Comparison of ENCODE assay signal across 16 cellular contexts in the genomic region with DNA sequence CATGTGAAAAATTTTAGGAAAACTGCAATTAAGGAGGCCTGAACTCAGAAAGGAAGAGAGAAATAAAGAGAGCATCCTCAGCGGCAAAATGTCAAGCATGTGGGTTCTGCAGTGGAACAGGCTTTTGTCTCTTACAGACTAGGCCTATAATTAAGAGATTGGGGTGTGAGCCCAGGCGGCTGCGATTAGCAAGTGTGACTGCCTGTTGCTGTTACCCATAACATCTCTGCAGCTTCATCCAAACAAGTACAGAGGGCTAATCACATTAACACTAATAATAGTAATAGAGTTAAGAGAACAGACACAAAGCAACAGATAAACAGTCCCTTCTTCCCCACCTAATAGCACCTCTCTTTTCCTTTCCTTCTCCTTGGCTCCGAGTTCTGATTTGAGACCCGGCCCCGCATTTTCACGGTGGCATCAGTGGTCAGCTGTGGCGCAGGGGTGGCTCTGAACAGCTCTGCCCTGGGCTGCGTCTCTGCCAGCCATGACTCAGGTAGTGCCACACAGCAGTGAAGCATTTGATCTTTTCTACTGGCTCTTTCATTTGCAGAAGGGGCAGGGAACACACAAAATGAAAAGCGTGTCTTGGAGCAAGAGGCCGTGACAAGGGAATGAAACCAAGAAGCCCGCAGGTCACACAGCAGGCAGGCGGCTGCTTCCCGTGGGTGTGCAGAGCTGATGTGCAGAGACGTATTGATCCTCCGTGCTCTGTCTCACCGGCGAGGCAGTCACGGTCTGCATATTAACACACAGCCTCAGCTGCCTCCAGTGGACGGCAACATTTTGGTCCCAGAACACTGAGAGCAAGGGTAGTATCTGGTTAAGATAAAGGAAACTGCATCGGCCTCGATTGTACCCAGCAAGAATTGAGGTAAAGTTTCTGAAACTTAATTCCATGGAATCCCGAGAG.
DNase-seq lines count a peak whose midpoint lies in the region; ATAC-seq and TF ChIP-seq lines count a peak whose summit lies in the region.
"Had no signal": no experiment of that assay in that cellular context is flagged by ENCODE, and none has a peak within 500 bp of the region (broad histone marks: within the 10 kb centered on the region; RNA-seq: fewer than 3 reads in every experiment).

No MANE protein-coding gene starts in this region.

- DNase-seq in Calu3 = peak; percentile 35
- peak; percentile 75 for DNase-seq in NCI-H82 treated with DMSO at 0.1 percent for 48 hours (lab: John Stamatoyannopoulos, UW; ENCODE audit: unreplicated experiment)
- DNase-seq in nephron progenitor cell = peak; percentile 30
- no peak for DNase-seq in NCI-H2196 (lab: John Stamatoyannopoulos, UW; ENCODE audit: unreplicated experiment)
- DNase-seq in central memory CD4-positive, alpha-beta T cell = no peak
- DNase-seq in kidney glomerular epithelial cell (lab: John Stamatoyannopoulos, UW) = no peak
- DNase-seq: activated CD4-positive, alpha-beta T cell treated with anti-CD3 and anti-CD28 coated beads for 36 hours; activated CD8-positive, alpha-beta memory T cell treated with anti-CD3 and anti-CD28 coated beads, Interleukin-2, amount 50 U/mL, for 48 hours; activated naive CD4-positive, alpha-beta T cell treated with anti-CD3 and anti-CD28 coated beads for 36 hours; hippocampal formation; Karpas-422; NCI-H345; stomach; T-helper 9 cell had no signal

- peak overlapping the region; percentile 5 for H3K27ac Mint-ChIP-seq in Calu3 (ENCODE audit: unreplicated experiment)
- H3K27ac Mint-ChIP-seq in nephron progenitor cell = peak overlapping the region; percentile 50
- H3K27ac Mint-ChIP-seq: activated CD4-positive, alpha-beta T cell treated with anti-CD3 and anti-CD28 coated beads for 36 hours; activated naive CD4-positive, alpha-beta T cell treated with anti-CD3 and anti-CD28 coated beads for 36 hours had no signal

- TF ChIP-seq CTCF in Calu3 (IDR thresholded peaks at IDR 0.05; ENCODE audit: unreplicated experiment) (no peak), nephron progenitor cell (IDR thresholded peaks at IDR 0.05) (no peak)

- CTCF ChIA-PET in Calu3 (lab: Charles Lee) = interaction anchor here (0.5 to 0.6 kb wide), 2 partner anchors 22 to 46 kb away, joined by 4 to 6 read pairs; no protein-coding TSS in a partner anchor

- H3K9me3 Mint-ChIP-seq in Calu3 (ENCODE audit: low read depth, unreplicated experiment) (no peaks in the 10 kb centered on the region), nephron progenitor cell (no peaks in the 10 kb centered on the region)
- H3K9me3 Mint-ChIP-seq: activated naive CD4-positive, alpha-beta T cell treated with anti-CD3 and anti-CD28 coated beads for 36 hours had no signal

- intact Hi-C loops in Calu3 (cut with micrococcal nuclease; ENCODE audit: unreplicated experiment) = loop anchor here (10.0 kb wide), 1 partner anchor 73 kb away; no protein-coding TSS in a partner anchor

- no peaks in the 10 kb centered on the region for H3K36me3 Mint-ChIP-seq in Calu3 (ENCODE audit: insufficient read depth, unreplicated experiment)
- no peaks in the 10 kb centered on the region for H3K36me3 Mint-ChIP-seq in nephron progenitor cell (ENCODE audit: low read depth)

- peak; percentile 40 for ATAC-seq in esophagus mucosa
- ATAC-seq in HG03469 (IDR thresholded peaks at IDR 0.05; ENCODE audit: unreplicated experiment) = no peak
- ATAC-seq: activated CD4-positive, alpha-beta T cell treated with anti-CD3 and anti-CD28 coated beads for 36 hours had no signal

- H3K4me3 Mint-ChIP-seq in Calu3 (ENCODE audit: low read depth, unreplicated experiment) (peak overlapping the region; percentile 58), nephron progenitor cell (no peak overlapping the region)
- H3K4me3 Mint-ChIP-seq: activated CD4-positive, alpha-beta T cell treated with anti-CD3 and anti-CD28 coated beads for 36 hours; activated naive CD4-positive, alpha-beta T cell treated with anti-CD3 and anti-CD28 coated beads for 36 hours had no signal

- H3K27me3 Mint-ChIP-seq in Calu3 (ENCODE audit: unreplicated experiment) = no peaks in the 10 kb centered on the region
- H3K27me3 Mint-ChIP-seq in nephron progenitor cell (ENCODE audit: low read depth, poor library complexity) = peaks cover 6% of the 10 kb centered on the region
- H3K27me3 Mint-ChIP-seq: activated CD4-positive, alpha-beta T cell treated with anti-CD3 and anti-CD28 coated beads for 36 hours had no signal

- BruUV-seq in Calu3 (replicated peaks; lab: Mats Ljungman, UMichigan) = no TSS peak

- peaks cover 10% of the 10 kb centered on the region for H3K4me1 Mint-ChIP-seq in Calu3 (ENCODE audit: low read depth, unreplicated experiment)
- peaks cover 33% of the 10 kb centered on the region for H3K4me1 Mint-ChIP-seq in nephron progenitor cell

Comparison
In these comparisons a context has a peak if more than half of its experiments do, and no peak if none do; other contexts are left out.
1. DNase-seq: peak in Calu3 (single experiment), NCI-H82 treated with DMSO at 0.1 percent for 48 hours (single experiment) and nephron progenitor cell (single experiment); none in NCI-H2196 (single experiment), central memory CD4-positive, alpha-beta T cell (single experiment) and kidney glomerular epithelial cell (single experiment).